ENCODE assay signal across 8 cellular contexts in the genomic region with DNA sequence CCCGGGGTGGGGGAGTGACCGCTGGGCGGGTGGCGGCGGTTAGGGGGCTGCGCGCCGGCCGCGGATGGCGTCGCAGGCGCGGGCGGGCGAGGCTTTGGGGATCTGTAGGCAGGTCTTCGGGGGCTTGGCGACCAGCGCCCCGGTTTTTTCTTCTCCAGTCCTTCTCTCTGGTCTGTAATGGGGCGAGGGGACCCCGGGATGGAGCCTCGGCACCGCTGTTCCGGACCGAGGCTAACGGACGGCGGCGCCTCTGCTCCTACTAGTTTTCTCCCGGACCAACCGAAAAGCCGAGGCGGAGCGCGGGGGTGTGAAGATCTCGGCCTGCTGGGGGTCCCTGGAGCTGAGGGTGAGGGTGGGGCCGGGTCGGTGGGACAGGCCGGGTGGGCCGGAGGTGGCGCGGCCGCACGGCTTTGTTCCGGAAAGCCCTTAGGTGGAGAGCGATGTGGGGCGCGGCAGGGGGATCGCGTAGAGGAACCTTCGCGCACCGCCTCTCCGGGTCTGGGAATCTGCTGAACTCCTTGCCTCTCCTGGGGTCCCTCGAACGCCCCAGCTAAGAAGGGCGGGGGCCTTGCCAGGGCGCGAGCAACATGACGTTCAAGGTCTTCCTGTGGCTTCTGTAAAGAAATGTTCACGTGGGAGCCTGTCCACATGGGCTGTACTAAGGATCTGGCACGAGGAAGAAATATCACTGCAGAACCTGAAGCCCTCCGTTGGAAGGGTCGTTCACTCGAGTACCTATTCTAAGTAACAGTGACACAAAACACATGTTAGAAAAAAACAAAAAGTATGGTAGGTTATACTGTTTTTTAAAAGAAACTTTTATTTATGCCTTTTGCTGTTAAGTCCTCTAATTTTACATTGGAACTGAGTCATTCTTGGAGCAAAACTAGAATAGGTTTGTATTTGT. TPM values are rescaled to one million over a fixed set of nuclear protein-coding genes. Genes with fewer than 3 reads are reported as not detected.
DNase-seq lines count a peak whose midpoint lies in the region; ATAC-seq and TF ChIP-seq lines count a peak whose summit lies in the region.

No MANE protein-coding gene starts in this region.

- TF ChIP-seq POLR2A in prostate gland (IDR thresholded peaks at IDR 0.05): peak; percentile 39

- H3K4me3 Mint-ChIP-seq in activated naive CD8-positive, alpha-beta T cell treated with anti-CD3 and anti-CD28 coated beads, Interleukin-2, amount 50 U/mL, for 24 hours: peak overlapping the region; percentile 96

- H3K9me2 ChIP-seq in SU-DHL-6 (replicated peaks; ENCODE audit: insufficient read depth, low read length): no peaks in the 10 kb centered on the region

- no peak for TF ChIP-seq CTCF in SU-DHL-6 (IDR thresholded peaks at IDR 0.05; ENCODE audit: insufficient read depth, low read length, poor library complexity, severe bottlenecking)
- no peak for TF ChIP-seq CTCF in heart right ventricle (IDR thresholded peaks at IDR 0.05)
- no peak for TF ChIP-seq CTCF in prostate gland (IDR thresholded peaks at IDR 0.05)
- TF ChIP-seq CTCF in upper lobe of right lung (IDR thresholded peaks at IDR 0.05): no peak

- peaks cover 15% of the 10 kb centered on the region; the same call in 1 of the 2 replicates for H3F3A ChIP-seq in SU-DHL-6 (ENCODE audit: insufficient read depth)

- intact Hi-C loops in heart right ventricle (cut with DNase I) (loop anchor here in 8 of 10 donors (2.0 to 10.0 kb wide), 7 partner anchors 71 to 407 kb away; partner anchors contain the start of gene DNAH7 (in 1 of the 8)), prostate gland (cut with DNase I) (loop anchor here (5.0 kb wide), 1 partner anchor 86 kb away; no protein-coding TSS in a partner anchor), upper lobe of right lung (cut with DNase I) (no loop called here)

- peak overlapping the region; percentile 73 for H3K9ac ChIP-seq in SU-DHL-6 (ENCODE audit: low read length)

- H3K36me3 ChIP-seq in SU-DHL-6 (ENCODE audit: low read length): no peaks in the 10 kb centered on the region
- H3K36me3 ChIP-seq in heart right ventricle: peaks cover 0 to 2% (median 0%) of the 10 kb centered on the region in 9 donors
- H3K36me3 ChIP-seq in prostate gland: no peaks in the 10 kb centered on the region
- no peaks in the 10 kb centered on the region for H3K36me3 ChIP-seq in upper lobe of right lung

- H3K79me2 ChIP-seq in SU-DHL-6 (ENCODE audit: insufficient read depth, low read length): no peaks in the 10 kb centered on the region

- ATAC-seq in GM21786 (IDR thresholded peaks at IDR 0.05; ENCODE audit: unreplicated experiment) (peak; percentile 30), heart right ventricle (peak; percentile 18 to 55 (median 40)), upper lobe of right lung (peak; percentile 39)
- peak; percentile 39 for ATAC-seq in activated naive CD8-positive, alpha-beta T cell treated with anti-CD3 and anti-CD28 coated beads, Interleukin-2, amount 50 U/mL, for 24 hours

- DNase-seq in EH (ENCODE audit: low read depth): peak; percentile 83
- DNase-seq in Kasumi-1 (lab: John Stamatoyannopoulos, UW): peak; percentile 84 to 86
- DNase-seq in activated naive CD8-positive, alpha-beta T cell treated with anti-CD3 and anti-CD28 coated beads, Interleukin-2, amount 50 U/mL, for 24 hours: peak; percentile 73
- peak; percentile 49 to 75 for DNase-seq in heart right ventricle
- peak; percentile 68 for DNase-seq in prostate gland (ENCODE audit: low spot score)
- DNase-seq in upper lobe of right lung: peak; percentile 81

- 1% methylated on average over 48 to 65 of the region's 66 CpGs for WGBS in heart right ventricle, 2 donors
- under 1% methylated on average over 64 of the region's 66 CpGs for WGBS in prostate gland

- H3K27ac Mint-ChIP-seq in activated naive CD8-positive, alpha-beta T cell treated with anti-CD3 and anti-CD28 coated beads, Interleukin-2, amount 50 U/mL, for 24 hours: peak overlapping the region; percentile 99

- H3K4me1 Mint-ChIP-seq in activated naive CD8-positive, alpha-beta T cell treated with anti-CD3 and anti-CD28 coated beads, Interleukin-2, amount 50 U/mL, for 24 hours: peaks cover 50% of the 10 kb centered on the region

- H3K4me1 ChIP-seq in heart right ventricle (peaks cover 0 to 53% (median 28%) of the 10 kb centered on the region in 9 donors), prostate gland (replicated peaks) (no peaks in the 10 kb centered on the region), upper lobe of right lung (peaks cover 36% of the 10 kb centered on the region)

- H3K27me3 Mint-ChIP-seq in activated naive CD8-positive, alpha-beta T cell treated with anti-CD3 and anti-CD28 coated beads, Interleukin-2, amount 50 U/mL, for 24 hours: peaks cover 4% of the 10 kb centered on the region

- H3K4me3 ChIP-seq in SU-DHL-6 (ENCODE audit: insufficient read depth, low read length, poor library complexity, severe bottlenecking) (peak overlapping the region; percentile 65), heart right ventricle (peak overlapping the region; percentile 61 to 97 (median 92)), prostate gland (peak overlapping the region; percentile 94 to 97), upper lobe of right lung (peak overlapping the region; percentile 89)

- no peaks in the 10 kb centered on the region for H3K9me3 ChIP-seq in SU-DHL-6 (ENCODE audit: insufficient read depth, low read length)
- no peaks in the 10 kb centered on the region for H3K9me3 ChIP-seq in heart right ventricle
- H3K9me3 ChIP-seq in prostate gland: no peaks in the 10 kb centered on the region
- no peaks in the 10 kb centered on the region for H3K9me3 ChIP-seq in upper lobe of right lung

- H2AFZ ChIP-seq in SU-DHL-6 (ENCODE audit: low read depth, low read length, severe bottlenecking): peak overlapping the region; percentile 90

- H3K27ac ChIP-seq in SU-DHL-6 (ENCODE audit: low read depth, low read length) (peak overlapping the region; percentile 31), heart right ventricle (peak overlapping the region; percentile 90 to 99 (median 98)), prostate gland (peak overlapping the region; percentile 99), upper lobe of right lung (peak overlapping the region; percentile 98)

- H3K4me2 ChIP-seq in SU-DHL-6 (ENCODE audit: low read depth, low read length, poor library complexity, severe bottlenecking): peak overlapping the region; percentile 76

- H3K36me3 Mint-ChIP-seq in activated naive CD8-positive, alpha-beta T cell treated with anti-CD3 and anti-CD28 coated beads, Interleukin-2, amount 50 U/mL, for 24 hours (ENCODE audit: low read depth): peaks cover 25% of the 10 kb centered on the region

- 0 out of 2 replicates have a peak, but pooled peaks cover 6% of the 10 kb centered on the region for H4K20me1 ChIP-seq in SU-DHL-6 (ENCODE audit: low read depth, low read length)

- H3K27me3 ChIP-seq in SU-DHL-6 (ENCODE audit: low read length): no peaks in the 10 kb centered on the region
- no peaks in the 10 kb centered on the region for H3K27me3 ChIP-seq in heart right ventricle
- H3K27me3 ChIP-seq in prostate gland (replicated peaks; ENCODE audit: insufficient read depth): no peaks in the 10 kb centered on the region
- H3K27me3 ChIP-seq in upper lobe of right lung: no peaks in the 10 kb centered on the region

- no peaks in the 10 kb centered on the region for H3K9me3 Mint-ChIP-seq in activated naive CD8-positive, alpha-beta T cell treated with anti-CD3 and anti-CD28 coated beads, Interleukin-2, amount 50 U/mL, for 24 hours

RNA-seq across cellular contexts. Expression of gene SLC39A10, which starts 0.9 kb away (rescaled TPM):
- total RNA-seq in heart right ventricle (10 to 100 TPM in 3 of 10 donors, 1 to 10 TPM in 7; 7.5 to 12.9 (median 9.0) TPM), prostate gland (10 to 100 TPM; 26.3 to 27.6 TPM), upper lobe of right lung (29.4 TPM)
- 1 to 10 TPM; 5.9 to 6.1 TPM for polyA plus RNA-seq in heart right ventricle

Comparison
In these comparisons a context has a peak if more than half of its experiments do, and no peak if none do; other contexts are left out.
1. Peak in every context shown above with its lines: DNase-seq, ATAC-seq, H3K4me3 ChIP-seq and H3K27ac ChIP-seq.
2. H3K27ac ChIP-seq: peak in every context shown above with its lines; median percentile 99 in prostate gland; 98 in heart right ventricle; 98 in upper lobe of right lung; 31 in SU-DHL-6.